In the genomic region with DNA sequence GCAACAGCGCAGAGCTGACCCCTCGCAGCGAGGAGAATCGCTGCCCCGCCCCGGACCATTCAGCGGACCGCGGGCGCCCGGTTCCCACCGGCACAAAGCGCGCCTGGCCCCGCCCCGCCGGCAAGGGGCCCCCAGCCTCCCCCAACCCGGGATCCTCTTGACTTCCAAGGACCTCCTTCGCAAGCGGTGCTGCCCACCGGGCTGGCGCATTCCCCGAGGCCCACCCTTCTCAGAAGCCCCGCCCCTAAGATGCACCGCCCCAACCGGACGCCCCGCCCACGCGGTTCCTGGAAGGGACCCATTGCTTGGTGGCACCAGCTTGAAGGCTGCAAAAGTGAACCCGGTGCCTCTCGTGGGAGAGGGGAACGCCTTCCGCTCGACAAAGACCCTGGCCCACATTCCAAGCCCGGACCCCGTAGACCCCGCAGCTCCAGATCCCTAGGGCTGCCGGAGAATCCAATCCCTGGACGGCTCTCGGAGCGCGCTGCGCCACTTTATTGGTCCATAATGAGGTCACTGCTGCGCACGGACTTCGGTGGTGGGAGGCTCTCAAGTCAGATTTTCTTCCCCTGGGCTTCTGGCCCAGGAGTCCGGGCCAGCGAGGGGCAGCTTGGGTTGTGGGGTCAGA, we compare ENCODE assay signal across 9 cellular contexts. TPM values are rescaled to one million over a fixed set of nuclear protein-coding genes. Genes with fewer than 3 reads are reported as not detected.
DNase-seq lines count a peak whose midpoint lies in the region; ATAC-seq and TF ChIP-seq lines count a peak whose summit lies in the region.
"Had no signal": no experiment of that assay in that cellular context is flagged by ENCODE, and none has a peak within 500 bp of the region (broad histone marks: within the 10 kb centered on the region; RNA-seq: fewer than 3 reads in every experiment).

No MANE protein-coding gene starts in this region.

- H4K20me1 ChIP-seq in KMS-11 (ENCODE audit: insufficient read depth): no peaks in the 10 kb centered on the region

- H3K4me3 ChIP-seq in KMS-11 (IDR thresholded peaks at IDR 0.05; ENCODE audit: insufficient read depth, low read depth, low read length): peak overlapping the region; percentile 70
- no peak overlapping the region for H3K4me3 ChIP-seq in endodermal cell (ENCODE audit: low read length)

- H3K4me2 ChIP-seq in KMS-11: peak overlapping the region; percentile 99

- H3K27me3 Mint-ChIP-seq in endodermal cell (ENCODE audit: insufficient read depth): peaks cover 87% of the 10 kb centered on the region

- no peak for TF ChIP-seq CTCF in KMS-11 (conservative IDR thresholded peaks at IDR 0.05; ENCODE audit: low read depth, low read length)
- no peak for TF ChIP-seq CTCF in endodermal cell (conservative IDR thresholded peaks at IDR 0.05)

- no peak for ATAC-seq in GM19397 (IDR thresholded peaks at IDR 0.05; ENCODE audit: unreplicated experiment)
- ATAC-seq in HG03432 (IDR thresholded peaks at IDR 0.05; ENCODE audit: unreplicated experiment): no peak

- H3K9ac ChIP-seq in KMS-11: no peak overlapping the region
- H3K9ac ChIP-seq in endodermal cell (ENCODE audit: extremely low read depth, low read length, poor library complexity, severe bottlenecking): no peak overlapping the region

- H3K9me3 ChIP-seq in endodermal cell (ENCODE audit: control insufficient read depth, low read length): no peaks in the 10 kb centered on the region

- no peak overlapping the region for H3K27ac Mint-ChIP-seq in endodermal cell
- H3K27ac Mint-ChIP-seq: dendritic cell treated with granulocyte-macrophage colony-stimulating factor and Interleukin-4, amounts not matched to agents 40 ng/mL and 50 ng/mL, for 4 days had no signal

- 4 to 8% methylated on average over 22 to 49 of the region's 49 CpGs for WGBS in endodermal cell (ENCODE audit: insufficient coverage in 1 of 2, insufficient read length in 1 of 2), 2 experiments

- no peaks in the 10 kb centered on the region for H3K9me3 Mint-ChIP-seq in endodermal cell
- H3K9me3 Mint-ChIP-seq: dendritic cell treated with granulocyte-macrophage colony-stimulating factor and Interleukin-4, amounts not matched to agents 40 ng/mL and 50 ng/mL, for 4 days had no signal

- H3K36me3 Mint-ChIP-seq in endodermal cell (ENCODE audit: low read depth): no peaks in the 10 kb centered on the region

- H3K79me2 ChIP-seq in KMS-11 (ENCODE audit: insufficient read depth, low read depth): no peaks in the 10 kb centered on the region

- peaks cover 8% of the 10 kb centered on the region for H3K4me1 Mint-ChIP-seq in endodermal cell

- no peaks in the 10 kb centered on the region for H3K36me3 ChIP-seq in KMS-11 (ENCODE audit: insufficient read depth)
- no peaks in the 10 kb centered on the region for H3K36me3 ChIP-seq in endodermal cell (ENCODE audit: control insufficient read depth, insufficient read depth, low read length)

- H3K4me1 ChIP-seq in KMS-11 (ENCODE audit: low read depth, poor library complexity, severe bottlenecking) (peaks cover 11% of the 10 kb centered on the region), endodermal cell (ENCODE audit: control insufficient read depth, insufficient read depth, low read length) (no peaks in the 10 kb centered on the region)

- H3K27me3 ChIP-seq in KMS-11 (ENCODE audit: insufficient read depth, low read depth) (peaks cover 56% of the 10 kb centered on the region), endodermal cell (ENCODE audit: control insufficient read depth, insufficient read depth, low read length, poor library complexity, severe bottlenecking) (peaks cover 95% of the 10 kb centered on the region)

- H3K4me3 Mint-ChIP-seq in endodermal cell: peak overlapping the region; percentile 30
- H3K4me3 Mint-ChIP-seq: dendritic cell treated with granulocyte-macrophage colony-stimulating factor and Interleukin-4, amounts not matched to agents 40 ng/mL and 50 ng/mL, for 4 days had no signal

- DNase-seq in DMS114 treated with DMSO at 0.1 percent for 48 hours (lab: John Stamatoyannopoulos, UW; ENCODE audit: unreplicated experiment) (peak; percentile 75), T-helper 9 cell (peak; percentile 25), endodermal cell (peak; percentile 97), HPDE6-E6E7 (ENCODE audit: extremely low spot score) (no peak)
- DNase-seq in stimulated activated CD8-positive, alpha-beta memory T cell treated with anti-CD3 and anti-CD28 coated beads, Interleukin-4, amount 100 ng/mL, for 24 hours (ENCODE audit: low read depth): peak; percentile 33

- H3K27ac ChIP-seq in KMS-11 (no peak overlapping the region), endodermal cell (ENCODE audit: low read depth, low read length) (peak overlapping the region; percentile 1)

- H2AFZ ChIP-seq in KMS-11 (ENCODE audit: low read depth): peak overlapping the region; percentile 57; the same call in 1 of the 2 replicates

RNA-seq across cellular contexts. Expression of gene HES3, which starts 2.0 kb away (rescaled TPM):
- 1 to 10 TPM in 1 of 2 donors, not detected in 1; 2.7 TPM for total RNA-seq in endodermal cell
- 6.6 TPM for polyA plus RNA-seq in endodermal cell (2013, experiment 1 of 2)
- polyA plus RNA-seq in endodermal cell (2013, experiment 2 of 2): 2.8 TPM

RNA-seq across cellular contexts. Expression of gene ICMT, which starts 10.2 kb away (rescaled TPM):
- total RNA-seq in endodermal cell: 10 to 100 TPM; 75.9 to 80.3 TPM
- 54.4 TPM for polyA plus RNA-seq in endodermal cell (2013, experiment 1 of 2)
- 52.1 TPM for polyA plus RNA-seq in endodermal cell (2013, experiment 2 of 2)

RNA-seq across cellular contexts. Expression of gene GPR153, which starts 14.9 kb away (rescaled TPM):
- 1 to 10 TPM; 2.4 to 2.8 TPM for total RNA-seq in endodermal cell
- polyA plus RNA-seq in endodermal cell (2013, experiment 1 of 2): 25.3 TPM
- 23.1 TPM for polyA plus RNA-seq in endodermal cell (2013, experiment 2 of 2)

RNA-seq across cellular contexts. Expression of gene RNF207, which starts 40.1 kb away (rescaled TPM):
- total RNA-seq in endodermal cell: 1 to 10 TPM; 4.8 to 7.7 TPM
- 1.7 TPM for polyA plus RNA-seq in endodermal cell (2013, experiment 1 of 2)
- 1.2 TPM for polyA plus RNA-seq in endodermal cell (2013, experiment 2 of 2)

RNA-seq across cellular contexts. Expression of gene RPL22, which starts 46.6 kb away (rescaled TPM):
- total RNA-seq in endodermal cell: 100 to 1,000 TPM; 409 to 481 TPM
- 367 TPM for polyA plus RNA-seq in endodermal cell (2013, experiment 1 of 2)
- polyA plus RNA-seq in endodermal cell (2013, experiment 2 of 2): 324 TPM
